Comparison of ENCODE assay signal across 8 cellular contexts in genomic region chr3:191328383-191328962, GRCh38. TPM values are rescaled to one million over a fixed set of nuclear protein-coding genes. Genes with fewer than 3 reads are reported as not detected.
DNase-seq lines count a peak whose midpoint lies in the region; ATAC-seq, FAIRE-seq and TF ChIP-seq lines count a peak whose summit lies in the region.

No MANE protein-coding gene starts in this region.

- ATAC-seq in thoracic aorta (ENCODE audit: insufficient number of reproducible peaks, low FRiP score, low read depth) (no peak), HG02885 (IDR thresholded peaks at IDR 0.05; ENCODE audit: poor library complexity, unreplicated experiment) (no peak)

- peaks cover 23% of the 10 kb centered on the region for H3K27me3 Mint-ChIP-seq in activated naive CD4-positive, alpha-beta T cell treated with anti-CD3 and anti-CD28 coated beads, Interleukin-2, amount 50 U/mL, for 24 hours

- no peaks in the 10 kb centered on the region for H3K9me3 Mint-ChIP-seq in activated naive CD4-positive, alpha-beta T cell treated with anti-CD3 and anti-CD28 coated beads, Interleukin-2, amount 50 U/mL, for 24 hours

- POLR2A ChIA-PET in HEK293T (lab: Yijun Ruan, JAX): interaction anchor here (0.6 to 1.4 kb wide), 3 partner anchors 26 to 68 kb away, joined by 3 to 4 read pairs (median 3); no protein-coding TSS in a partner anchor

- H3K36me3 ChIP-seq in ascending aorta (no peaks in the 10 kb centered on the region), kidney epithelial cell (ENCODE audit: control insufficient read depth, insufficient read depth, low read length) (no peaks in the 10 kb centered on the region), thoracic aorta (no peaks in the 10 kb centered on the region)

- no peak overlapping the region for H3K27ac Mint-ChIP-seq in activated naive CD4-positive, alpha-beta T cell treated with anti-CD3 and anti-CD28 coated beads, Interleukin-2, amount 50 U/mL, for 24 hours

- intact Hi-C loops in ascending aorta (cut with DNase I): loop anchor here (5.0 kb wide), 1 partner anchor 49 kb away; no protein-coding TSS in a partner anchor

- H3K36me3 Mint-ChIP-seq in activated naive CD4-positive, alpha-beta T cell treated with anti-CD3 and anti-CD28 coated beads, Interleukin-2, amount 50 U/mL, for 24 hours: no peaks in the 10 kb centered on the region

- peak overlapping the region; percentile 30 for H3K4me3 Mint-ChIP-seq in activated naive CD4-positive, alpha-beta T cell treated with anti-CD3 and anti-CD28 coated beads, Interleukin-2, amount 50 U/mL, for 24 hours

- H3K4me3 ChIP-seq in ascending aorta (peak overlapping the region; percentile 87 to 100), kidney epithelial cell (ENCODE audit: low read depth, low read length) (peak overlapping the region; percentile 74), thoracic aorta (peak overlapping the region; percentile 98)

- no peak for FAIRE-seq in D721Med (lab: Jason Lieb, UNC)

- H3K27me3 ChIP-seq in ascending aorta (no peaks in the 10 kb centered on the region), kidney epithelial cell (ENCODE audit: control insufficient read depth, insufficient read depth, low read length) (no peaks in the 10 kb centered on the region), thoracic aorta (replicated peaks; ENCODE audit: insufficient read depth) (no peaks in the 10 kb centered on the region)

- no peak for DNase-seq in activated naive CD4-positive, alpha-beta T cell treated with anti-CD3 and anti-CD28 coated beads, Interleukin-2, amount 50 U/mL, for 16 hours
- DNase-seq in ascending aorta (ENCODE audit: low spot score in 2 of 2): no peak
- DNase-seq in kidney epithelial cell (ENCODE audit: low read depth): no peak
- DNase-seq in thoracic aorta (ENCODE audit: low spot score): no peak
- DNase-seq in D721Med (ENCODE audit: insufficient read length, low spot score): no peak
- DNase-seq in HEK293T (ENCODE audit: extremely low spot score): no peak

- CTCF ChIA-PET in HEK293T (lab: Yijun Ruan, JAX): no interaction called here

- H3K27ac ChIP-seq in ascending aorta (peak overlapping the region; percentile 92 to 99), thoracic aorta (peak overlapping the region; percentile 89 to 99)

- H3K9me3 ChIP-seq in ascending aorta (no peaks in the 10 kb centered on the region), thoracic aorta (no peaks in the 10 kb centered on the region)

- H3K4me1 ChIP-seq in ascending aorta: peaks cover 3 to 13% of the 10 kb centered on the region in 2 donors
- H3K4me1 ChIP-seq in thoracic aorta (ENCODE audit: control insufficient read depth in 1 of 2, low read depth in 2 of 2): peaks cover 24 to 36% of the 10 kb centered on the region in 2 donors

- TF ChIP-seq CTCF in ascending aorta (IDR thresholded peaks at IDR 0.05) (no peak), kidney epithelial cell (IDR thresholded peaks at IDR 0.05; ENCODE audit: insufficient read depth, low read length, poor library complexity, severe bottlenecking) (no peak), thoracic aorta (IDR thresholded peaks at IDR 0.05) (no peak), D721Med (IDR thresholded peaks at IDR 0.05; ENCODE audit: insufficient read depth, missing control alignments) (no peak)

- H3K4me1 Mint-ChIP-seq in activated naive CD4-positive, alpha-beta T cell treated with anti-CD3 and anti-CD28 coated beads, Interleukin-2, amount 50 U/mL, for 24 hours: no peaks in the 10 kb centered on the region

TF ChIP-seq in HEK293T, 16 proteins besides CTCF, POLR2A, EP300 and RAD21:
- TF ChIP-seq ELF4 (IDR thresholded peaks at IDR 0.05): no peak
- no peak for TF ChIP-seq BHLHE40 (IDR thresholded peaks at IDR 0.05; ENCODE audit: borderline replicate concordance)
- TF ChIP-seq CTBP1 (IDR thresholded peaks at IDR 0.05; ENCODE audit: borderline replicate concordance): no peak
- TF ChIP-seq PKNOX1 (IDR thresholded peaks at IDR 0.05): no peak
- no peak for TF ChIP-seq TARDBP (IDR thresholded peaks at IDR 0.05)
- no peak for TF ChIP-seq FOXA1 (IDR thresholded peaks at IDR 0.05)
- no peak for TF ChIP-seq LEF1 (IDR thresholded peaks at IDR 0.05; ENCODE audit: borderline replicate concordance)
- TF ChIP-seq FOXM1 (IDR thresholded peaks at IDR 0.05; ENCODE audit: borderline replicate concordance): no peak
- no peak for TF ChIP-seq SP1 (IDR thresholded peaks at IDR 0.05)
- TF ChIP-seq L3MBTL2 (conservative IDR thresholded peaks at IDR 0.05): no peak
- TF ChIP-seq SUZ12 (IDR thresholded peaks at IDR 0.05): no peak

RNA-seq across cellular contexts. Expression of gene CCDC50, which starts 0.7 kb away (rescaled TPM):
- total RNA-seq in ascending aorta (82.8 TPM), kidney epithelial cell (160 and 178 TPM in 2 replicates), thoracic aorta (100 to 1,000 TPM in 1 of 2 donors, 10 to 100 TPM in 1; 99.5 to 169 TPM)

RNA-seq across cellular contexts. Expression of gene UTS2B, which starts 1.9 kb away (rescaled TPM):
- total RNA-seq in ascending aorta: 16.8 TPM
- 0.46 and 2.5 TPM in 2 replicates for total RNA-seq in kidney epithelial cell
- under 1 TPM in 1 of 2 donors, not detected in 1; 0.81 TPM for total RNA-seq in thoracic aorta
